8 cellular contexts compared by ENCODE assay signal in the genomic region with DNA sequence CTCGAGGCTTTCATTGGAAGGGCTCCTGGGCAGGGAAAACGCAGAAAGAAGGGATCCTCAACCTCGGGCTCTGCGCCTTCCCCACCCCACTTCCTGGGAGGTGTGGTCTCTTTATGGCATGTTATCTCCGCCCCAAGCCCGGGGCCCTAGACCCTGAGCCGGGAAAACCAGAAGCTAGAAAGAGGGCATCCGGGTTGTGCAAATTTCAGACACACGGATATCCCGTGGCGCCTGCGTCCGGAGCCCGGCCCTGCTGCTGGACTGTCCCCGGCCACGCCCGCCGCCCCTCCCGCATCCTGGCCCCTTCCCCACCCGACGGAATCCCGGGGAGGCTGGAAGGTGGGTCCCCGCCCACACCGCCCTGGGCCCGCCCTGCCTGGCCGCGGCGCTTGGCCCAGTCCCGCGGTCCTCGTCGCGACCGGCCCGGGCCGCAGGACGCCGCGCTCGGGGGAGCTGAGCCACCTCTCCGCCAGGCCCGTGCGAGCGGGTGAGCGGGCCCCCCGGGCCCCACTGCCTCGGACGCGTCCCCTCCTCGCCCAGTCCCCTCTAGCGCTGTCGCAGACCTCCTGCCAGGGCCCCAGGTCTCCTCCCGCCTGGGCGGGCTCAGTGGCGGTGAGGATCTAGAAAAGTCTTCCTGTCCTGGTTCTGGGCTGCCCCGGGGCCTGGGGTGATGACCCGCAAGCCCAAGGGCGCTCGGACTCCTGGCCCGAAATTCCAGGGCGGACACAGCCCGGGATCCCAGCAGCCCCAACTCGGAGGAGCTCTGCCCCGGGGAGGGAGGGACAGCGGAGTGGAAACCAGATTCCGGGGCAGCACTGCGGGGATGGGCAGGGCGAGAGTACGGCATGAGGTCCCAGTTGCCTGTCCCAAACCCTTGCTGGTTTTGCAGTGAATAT. TPM values are rescaled to one million over a fixed set of nuclear protein-coding genes. Genes with fewer than 3 reads are reported as not detected.
DNase-seq lines count a peak whose midpoint lies in the region; ATAC-seq, FAIRE-seq and TF ChIP-seq lines count a peak whose summit lies in the region.

A gene with protein sequence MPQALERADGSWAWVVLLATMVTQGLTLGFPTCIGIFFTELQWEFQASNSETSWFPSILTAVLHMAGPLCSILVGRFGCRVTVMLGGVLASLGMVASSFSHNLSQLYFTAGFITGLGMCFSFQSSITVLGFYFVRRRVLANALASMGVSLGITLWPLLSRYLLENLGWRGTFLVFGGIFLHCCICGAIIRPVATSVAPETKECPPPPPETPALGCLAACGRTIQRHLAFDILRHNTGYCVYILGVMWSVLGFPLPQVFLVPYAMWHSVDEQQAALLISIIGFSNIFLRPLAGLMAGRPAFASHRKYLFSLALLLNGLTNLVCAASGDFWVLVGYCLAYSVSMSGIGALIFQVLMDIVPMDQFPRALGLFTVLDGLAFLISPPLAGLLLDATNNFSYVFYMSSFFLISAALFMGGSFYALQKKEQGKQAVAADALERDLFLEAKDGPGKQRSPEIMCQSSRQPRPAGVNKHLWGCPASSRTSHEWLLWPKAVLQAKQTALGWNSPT (plus strand): TSS at position 397 of the 896 bp plus-strand sequence. CDS start 5,683 bp downstream, outside the sequence.

- CTCF ChIA-PET in CD4-positive, alpha-beta memory T cell (lab: Charles Lee; ENCODE audit: partially characterized antibody), result interaction anchor here (1.0 to 1.6 kb wide), 4 partner anchors 26 to 126 kb away, joined by 3 to 7 read pairs (median 4); no protein-coding TSS in a partner anchor

- intact Hi-C loops in CD4-positive, alpha-beta memory T cell (cut with micrococcal nuclease), result loop anchor here (2.0 kb wide), 1 partner anchor 21 kb away; a partner anchor contains a TSS
- intact Hi-C loops in Right ventricle myocardium inferior (cut with DNase I) (no loop called here), pancreas (cut with DNase I) (no loop called here)

- peaks cover 32% of the 10 kb centered on the region for H3K4me1 ChIP-seq in CD4-positive, alpha-beta memory T cell (ENCODE audit: insufficient read depth, low read length)
- no peaks in the 10 kb centered on the region for H3K4me1 ChIP-seq in pancreas

- no peaks in the 10 kb centered on the region for H3K27me3 Mint-ChIP-seq in CD4-positive, alpha-beta memory T cell
- H3K27me3 Mint-ChIP-seq in activated naive CD8-positive, alpha-beta T cell treated with anti-CD3 and anti-CD28 coated beads, Interleukin-2, amount 50 U/mL, for 24 hours, result no peaks in the 10 kb centered on the region

- no peak for TF ChIP-seq CTCF in pancreas (IDR thresholded peaks at IDR 0.05)

- no peaks in the 10 kb centered on the region for H3K27me3 ChIP-seq in CD4-positive, alpha-beta memory T cell (ENCODE audit: insufficient read depth, low read length)
- H3K27me3 ChIP-seq in pancreas, result no peaks in the 10 kb centered on the region

- no peaks in the 10 kb centered on the region for H3K36me3 Mint-ChIP-seq in CD4-positive, alpha-beta memory T cell
- H3K36me3 Mint-ChIP-seq in activated naive CD8-positive, alpha-beta T cell treated with anti-CD3 and anti-CD28 coated beads, Interleukin-2, amount 50 U/mL, for 24 hours (ENCODE audit: low read depth), result no peaks in the 10 kb centered on the region

- H3K9me3 Mint-ChIP-seq in CD4-positive, alpha-beta memory T cell, result no peaks in the 10 kb centered on the region
- H3K9me3 Mint-ChIP-seq in activated naive CD8-positive, alpha-beta T cell treated with anti-CD3 and anti-CD28 coated beads, Interleukin-2, amount 50 U/mL, for 24 hours, result no peaks in the 10 kb centered on the region

- no peaks in the 10 kb centered on the region for H3K9me3 ChIP-seq in CD4-positive, alpha-beta memory T cell (ENCODE audit: control insufficient read depth in 1 of 2, low read length in 2 of 2)
- no peaks in the 10 kb centered on the region for H3K9me3 ChIP-seq in pancreas

- peaks cover 36 to 64% (median 49%) of the 10 kb centered on the region in 4 donors for H3K4me1 Mint-ChIP-seq in CD4-positive, alpha-beta memory T cell
- H3K4me1 Mint-ChIP-seq in activated naive CD8-positive, alpha-beta T cell treated with anti-CD3 and anti-CD28 coated beads, Interleukin-2, amount 50 U/mL, for 24 hours, result peaks cover 34% of the 10 kb centered on the region

- no peak for FAIRE-seq in pancreas (lab: Jason Lieb, UNC)

- ATAC-seq in GM21786 (IDR thresholded peaks at IDR 0.05; ENCODE audit: unreplicated experiment), result peak; percentile 58
- peak; percentile 55 for ATAC-seq in activated naive CD8-positive, alpha-beta T cell treated with anti-CD3 and anti-CD28 coated beads, Interleukin-2, amount 50 U/mL, for 24 hours
- peak; percentile 95 for ATAC-seq in Right ventricle myocardium inferior
- ATAC-seq in pancreas, result peak; percentile 80 to 86 (median 84)
- no peak for ATAC-seq in GM18861 (IDR thresholded peaks at IDR 0.05; ENCODE audit: unreplicated experiment)

- DNase-seq in CD4-positive, alpha-beta memory T cell, result peak; percentile 42 to 58 (median 45)
- DNase-seq in OCI-M1 (lab: John Stamatoyannopoulos, UW) (peak; percentile 44), Right ventricle myocardium inferior (ENCODE audit: missing footprints) (peak; percentile 95), pancreas (peak in 5 of 6 donors; percentile 64 to 80 (median 71)), globus pallidus (ENCODE audit: low spot score) (no peak)
- DNase-seq in activated naive CD8-positive, alpha-beta T cell treated with anti-CD3 and anti-CD28 coated beads, Interleukin-2, amount 50 U/mL, for 24 hours, result peak; percentile 47

- peak within 1 kb of the TSS; percentile 35 to 97 (median 81) for H3K27ac Mint-ChIP-seq in CD4-positive, alpha-beta memory T cell
- peak within 1 kb of the TSS; percentile 65 for H3K27ac Mint-ChIP-seq in activated naive CD8-positive, alpha-beta T cell treated with anti-CD3 and anti-CD28 coated beads, Interleukin-2, amount 50 U/mL, for 24 hours

- 20 to 22% methylated on average over 64 to 69 of the region's 69 CpGs for WGBS in pancreas, 2 donors

- H3K36me3 ChIP-seq in CD4-positive, alpha-beta memory T cell (ENCODE audit: insufficient read depth, low read length), result no peaks in the 10 kb centered on the region
- no peaks in the 10 kb centered on the region for H3K36me3 ChIP-seq in pancreas

- peak within 1 kb of the TSS; percentile 65 to 68 for H3K4me3 ChIP-seq in CD4-positive, alpha-beta memory T cell (ENCODE audit: low read length in 2 of 2)
- peak within 1 kb of the TSS; percentile 15 to 48 (median 28) for H3K4me3 ChIP-seq in pancreas

- H3K27ac ChIP-seq in CD4-positive, alpha-beta memory T cell (ENCODE audit: low read depth, low read length), result peak within 1 kb of the TSS; percentile 64
- peak within 1 kb of the TSS; percentile 59 to 83 (median 76) for H3K27ac ChIP-seq in pancreas

- H3K4me3 Mint-ChIP-seq in CD4-positive, alpha-beta memory T cell, result peak within 1 kb of the TSS; percentile 82 to 90 (median 84)
- peak within 1 kb of the TSS; percentile 47 for H3K4me3 Mint-ChIP-seq in activated naive CD8-positive, alpha-beta T cell treated with anti-CD3 and anti-CD28 coated beads, Interleukin-2, amount 50 U/mL, for 24 hours

- POLR2A ChIA-PET in CD4-positive, alpha-beta memory T cell (lab: Charles Lee; ENCODE audit: partially characterized antibody), result interaction anchor here (0.7 to 3.3 kb wide), 19 partner anchors 10 to 126 kb away, joined by 3 to 26 read pairs (median 4); a partner anchor contains a TSS

RNA-seq across cellular contexts. Expression of the gene that starts here (rescaled TPM):
- total RNA-seq in CD4-positive, alpha-beta memory T cell, result 10 to 100 TPM; 12.5 to 13.9 TPM
- polyA plus RNA-seq in CD4-positive, alpha-beta memory T cell, result 1 to 10 TPM; 2.9 to 3.7 TPM
- total RNA-seq in Right ventricle myocardium inferior, result 7.1 TPM
- total RNA-seq in pancreas, result 1 to 10 TPM; 2.2 to 5.2 (median 4.0) TPM
- polyA plus RNA-seq in pancreas, result 1 to 10 TPM; 7.8 to 8.8 TPM
